In genomic region chr9:19410195-19410503, GRCh38 we compare ENCODE assay signal across 8 cellular contexts. TPM values are rescaled to one million over a fixed set of nuclear protein-coding genes. Genes with fewer than 3 reads are reported as not detected.
DNase-seq lines count a peak whose midpoint lies in the region; ATAC-seq and TF ChIP-seq lines count a peak whose summit lies in the region.

No MANE protein-coding gene starts in this region.

- no peaks in the 10 kb centered on the region for H3K36me3 Mint-ChIP-seq in activated naive CD8-positive, alpha-beta T cell treated with anti-CD3 and anti-CD28 coated beads, Interleukin-2, amount 50 U/mL, for 24 hours (ENCODE audit: low read depth)
- no peaks in the 10 kb centered on the region for H3K36me3 Mint-ChIP-seq in type B pancreatic cell

- H3K4me3 Mint-ChIP-seq in activated naive CD8-positive, alpha-beta T cell treated with anti-CD3 and anti-CD28 coated beads, Interleukin-2, amount 50 U/mL, for 24 hours, result peak overlapping the region; percentile 94
- peak overlapping the region; percentile 93 for H3K4me3 Mint-ChIP-seq in type B pancreatic cell

- H3K36me3 ChIP-seq in right atrium auricular region, result no peaks in the 10 kb centered on the region
- no peaks in the 10 kb centered on the region for H3K36me3 ChIP-seq in lower lobe of right lung

- H3K27ac Mint-ChIP-seq in activated naive CD8-positive, alpha-beta T cell treated with anti-CD3 and anti-CD28 coated beads, Interleukin-2, amount 50 U/mL, for 24 hours, result peak overlapping the region; percentile 81
- peak overlapping the region; percentile 87 for H3K27ac Mint-ChIP-seq in type B pancreatic cell

- peaks cover 14% of the 10 kb centered on the region for H3K4me1 Mint-ChIP-seq in activated naive CD8-positive, alpha-beta T cell treated with anti-CD3 and anti-CD28 coated beads, Interleukin-2, amount 50 U/mL, for 24 hours
- H3K4me1 Mint-ChIP-seq in type B pancreatic cell (ENCODE audit: unreplicated experiment), result peaks cover 13% of the 10 kb centered on the region

- H3K9me3 ChIP-seq in right atrium auricular region, result no peaks in the 10 kb centered on the region
- no peaks in the 10 kb centered on the region for H3K9me3 ChIP-seq in lower lobe of right lung

- TF ChIP-seq CTCF in right atrium auricular region (IDR thresholded peaks at IDR 0.05), result no peak
- no peak for TF ChIP-seq CTCF in lower lobe of right lung (IDR thresholded peaks at IDR 0.05)
- TF ChIP-seq CTCF in type B pancreatic cell (conservative IDR thresholded peaks at IDR 0.05), result no peak

- ATAC-seq in left cardiac atrium (no peak), lower lobe of right lung (no peak), GM19463 (IDR thresholded peaks at IDR 0.05; ENCODE audit: unreplicated experiment) (no peak)
- no peak for ATAC-seq in activated naive CD8-positive, alpha-beta T cell treated with anti-CD3 and anti-CD28 coated beads, Interleukin-2, amount 50 U/mL, for 24 hours

- intact Hi-C loops in left cardiac atrium (cut with DNase I) (no loop called here), lower lobe of right lung (cut with DNase I) (no loop called here)

- H3K4me3 ChIP-seq in right atrium auricular region (peak overlapping the region in 1 of 2 donors; percentile 89), lower lobe of right lung (peak overlapping the region; percentile 92)

- H3K27ac ChIP-seq in right atrium auricular region, result peak overlapping the region; percentile 89 to 91
- H3K27ac ChIP-seq in lower lobe of right lung, result no peak overlapping the region

- H3K27me3 Mint-ChIP-seq in activated naive CD8-positive, alpha-beta T cell treated with anti-CD3 and anti-CD28 coated beads, Interleukin-2, amount 50 U/mL, for 24 hours, result no peaks in the 10 kb centered on the region
- no peaks in the 10 kb centered on the region for H3K27me3 Mint-ChIP-seq in type B pancreatic cell

- peaks cover 0 to 24% of the 10 kb centered on the region in 2 donors for H3K4me1 ChIP-seq in right atrium auricular region
- H3K4me1 ChIP-seq in lower lobe of right lung, result peaks cover 14% of the 10 kb centered on the region

- no peaks in the 10 kb centered on the region for H3K9me3 Mint-ChIP-seq in activated naive CD8-positive, alpha-beta T cell treated with anti-CD3 and anti-CD28 coated beads, Interleukin-2, amount 50 U/mL, for 24 hours
- no peaks in the 10 kb centered on the region for H3K9me3 Mint-ChIP-seq in type B pancreatic cell

- DNase-seq in right atrium auricular region (ENCODE audit: low spot score) (no peak), left cardiac atrium (no peak), lower lobe of right lung (no peak), type B pancreatic cell (ENCODE audit: extremely low spot score, unreplicated experiment) (no peak), cerebellar nuclear complex (lab: John Stamatoyannopoulos, UW) (no peak), putamen (ENCODE audit: low spot score) (no peak)
- no peak for DNase-seq in activated naive CD8-positive, alpha-beta T cell treated with anti-CD3 and anti-CD28 coated beads, Interleukin-2, amount 50 U/mL, for 24 hours

- H3K27me3 ChIP-seq in right atrium auricular region (no peaks in the 10 kb centered on the region), lower lobe of right lung (ENCODE audit: low read depth) (no peaks in the 10 kb centered on the region)

RNA-seq across cellular contexts. Expression of gene ACER2, which starts 1.3 kb away (rescaled TPM):
- total RNA-seq in right atrium auricular region (1 to 10 TPM; 3.5 to 5.5 TPM), left cardiac atrium (1 to 10 TPM; 3.0 to 4.7 TPM), lower lobe of right lung (5.9 TPM), type B pancreatic cell (ENCODE audit: low replicate concordance) (9.2 and 15.3 TPM in 2 replicates)

RNA-seq across cellular contexts. Expression of gene RPS6, which starts 30.1 kb away (rescaled TPM):
- total RNA-seq in right atrium auricular region (100 to 1,000 TPM; 526 to 885 TPM), left cardiac atrium (1,000 to 10,000 TPM; 1,134 to 1,265 TPM), lower lobe of right lung (1,544 TPM), type B pancreatic cell (ENCODE audit: low replicate concordance) (2,791 and 2,920 TPM in 2 replicates)
